Comparison of ENCODE assay signal across 9 cellular contexts in genomic region chr2:240626531-240627300, GRCh38. TPM values are rescaled to one million over a fixed set of nuclear protein-coding genes. Genes with fewer than 3 reads are reported as not detected.
DNase-seq lines count a peak whose midpoint lies in the region; ATAC-seq and TF ChIP-seq lines count a peak whose summit lies in the region.
"Had no signal": no experiment of that assay in that cellular context is flagged by ENCODE, and none has a peak within 500 bp of the region (broad histone marks: within the 10 kb centered on the region; RNA-seq: fewer than 3 reads in every experiment).

No MANE protein-coding gene starts in this region.

- DNase-seq in 8988T (peak; percentile 22), Karpas-422 (peak; percentile 43), left colon (peak; percentile 28 to 35), HuH-7 (ENCODE audit: low spot score) (no peak), inferior parietal cortex (ENCODE audit: extremely low spot score) (no peak), testis (no peak), HEK293T (ENCODE audit: extremely low spot score) (no peak)
- DNase-seq in activated CD8-positive, alpha-beta memory T cell treated with anti-CD3 and anti-CD28 coated beads, Interleukin-2, amount 50 U/mL, for 4 hours, result peak; percentile 21

- POLR2A ChIA-PET in HEK293T (lab: Yijun Ruan, JAX), result no interaction called here

- no peak overlapping the region for H3K4me2 ChIP-seq in Karpas-422 (ENCODE audit: low read depth, low read length, poor library complexity, severe bottlenecking)

- no peaks in the 10 kb centered on the region for H3K36me3 ChIP-seq in Karpas-422 (ENCODE audit: insufficient read depth, low read length)
- H3K36me3 ChIP-seq in testis (ENCODE audit: low read depth, missing control alignments), result no peaks in the 10 kb centered on the region
- H3K36me3 ChIP-seq: gastrocnemius medialis had no signal

- no peak for ATAC-seq in left colon
- ATAC-seq: gastrocnemius medialis had no signal

- H3K9me2 ChIP-seq in Karpas-422 (replicated peaks; ENCODE audit: insufficient read depth, low read length), result no peaks in the 10 kb centered on the region

- CTCF ChIA-PET in HEK293T (lab: Yijun Ruan, JAX), result interaction anchor here (0.5 kb wide), 1 partner anchor 14 kb away, joined by 4 read pairs; no protein-coding TSS in a partner anchor

- no peak overlapping the region for H2AFZ ChIP-seq in Karpas-422 (ENCODE audit: low read length)

- no peak overlapping the region for H3K9ac ChIP-seq in Karpas-422 (ENCODE audit: low read length)

- H3K27me3 ChIP-seq in Karpas-422 (ENCODE audit: low read length), result no peaks in the 10 kb centered on the region
- no peaks in the 10 kb centered on the region for H3K27me3 ChIP-seq in testis
- H3K27me3 ChIP-seq: gastrocnemius medialis had no signal

- H3K4me3 ChIP-seq in Karpas-422 (ENCODE audit: low read length) (no peak overlapping the region), testis (no peak overlapping the region)
- H3K4me3 ChIP-seq: gastrocnemius medialis had no signal

- H3K4me1 ChIP-seq in Karpas-422 (ENCODE audit: low read length), result peaks cover 3% of the 10 kb centered on the region; the same call in 1 of the 2 replicates
- H3K4me1 ChIP-seq in testis, result peaks cover 4% of the 10 kb centered on the region
- H3K4me1 ChIP-seq: gastrocnemius medialis had no signal

- H3K9me3 ChIP-seq in Karpas-422 (ENCODE audit: low read length) (no peaks in the 10 kb centered on the region), testis (no peaks in the 10 kb centered on the region)
- H3K9me3 ChIP-seq: gastrocnemius medialis had no signal

- WGBS in testis, 2 donors, result 67 to 69% methylated on average over 18 to 21 of the region's 21 CpGs

- TF ChIP-seq CTCF in testis (IDR thresholded peaks at IDR 0.05), result no peak

- intact Hi-C loops in left colon (cut with DNase I, micrococcal nuclease) (no loop called here), testis (cut with DNase I; ENCODE audit: low total_unique reads) (no loop called here)

- H4K20me1 ChIP-seq in Karpas-422 (ENCODE audit: insufficient read depth, low read depth, low read length), result no peaks in the 10 kb centered on the region

- no peaks in the 10 kb centered on the region for H3K79me2 ChIP-seq in Karpas-422 (ENCODE audit: low read length)

- no peak for TF ChIP-seq POLR2A in testis (IDR thresholded peaks at IDR 0.05)

- H3K27ac ChIP-seq in Karpas-422 (ENCODE audit: low read length) (no peak overlapping the region), testis (no peak overlapping the region)
- H3K27ac ChIP-seq: gastrocnemius medialis had no signal

TF ChIP-seq in HEK293T, 16 proteins besides CTCF, POLR2A, EP300 and RAD21:
- TF ChIP-seq SP1 (IDR thresholded peaks at IDR 0.05), result no peak
- TF ChIP-seq, protein P1, sequence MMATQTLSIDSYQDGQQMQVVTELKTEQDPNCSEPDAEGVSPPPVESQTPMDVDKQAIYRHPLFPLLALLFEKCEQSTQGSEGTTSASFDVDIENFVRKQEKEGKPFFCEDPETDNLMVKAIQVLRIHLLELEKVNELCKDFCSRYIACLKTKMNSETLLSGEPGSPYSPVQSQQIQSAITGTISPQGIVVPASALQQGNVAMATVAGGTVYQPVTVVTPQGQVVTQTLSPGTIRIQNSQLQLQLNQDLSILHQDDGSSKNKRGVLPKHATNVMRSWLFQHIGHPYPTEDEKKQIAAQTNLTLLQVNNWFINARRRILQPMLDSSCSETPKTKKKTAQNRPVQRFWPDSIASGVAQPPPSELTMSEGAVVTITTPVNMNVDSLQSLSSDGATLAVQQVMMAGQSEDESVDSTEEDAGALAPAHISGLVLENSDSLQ (IDR thresholded peaks at IDR 0.05), result no peak
- TF ChIP-seq BHLHE40 (IDR thresholded peaks at IDR 0.05; ENCODE audit: borderline replicate concordance), result no peak
- TF ChIP-seq ZNF384 (IDR thresholded peaks at IDR 0.05), result no peak
- TF ChIP-seq ARNT (IDR thresholded peaks at IDR 0.05), result no peak
- no peak for TF ChIP-seq L3MBTL2 (conservative IDR thresholded peaks at IDR 0.05)
- TF ChIP-seq SUZ12 (IDR thresholded peaks at IDR 0.05), result no peak
- TF ChIP-seq HDGF (IDR thresholded peaks at IDR 0.05; ENCODE audit: borderline replicate concordance), result no peak
- TF ChIP-seq LEF1 (IDR thresholded peaks at IDR 0.05; ENCODE audit: borderline replicate concordance), result no peak
- no peak for TF ChIP-seq FOXM1 (IDR thresholded peaks at IDR 0.05; ENCODE audit: borderline replicate concordance)
- TF ChIP-seq ELF4 (IDR thresholded peaks at IDR 0.05), result no peak
- TF ChIP-seq FOXK2 (IDR thresholded peaks at IDR 0.05), result no peak
- TF ChIP-seq CTBP1 (IDR thresholded peaks at IDR 0.05; ENCODE audit: borderline replicate concordance), result no peak
- no peak for TF ChIP-seq NFRKB (IDR thresholded peaks at IDR 0.05)
- TF ChIP-seq FOXA1 (IDR thresholded peaks at IDR 0.05), result no peak
- TF ChIP-seq TARDBP (IDR thresholded peaks at IDR 0.05), result no peak

RNA-seq across cellular contexts. Expression of gene GPR35, which starts 1.4 kb away (rescaled TPM):
- total RNA-seq in Karpas-422 (2014; rRNA removed; shearing (Covaris generic); ENCODE audit: low replicate concordance), result 1.1 and 1.9 TPM in 2 replicates
- 10 to 100 TPM; 67.5 to 84.3 TPM for total RNA-seq in left colon
- 10 to 100 TPM in 1 of 2 donors, 1 to 10 TPM in 1; 9.5 to 11.5 TPM for total RNA-seq in testis
- 3.1 TPM for polyA plus RNA-seq in testis (ENCODE audit: insufficient read depth, low read depth, low replicate concordance)

RNA-seq across cellular contexts. Expression of gene CAPN10, which starts 40.2 kb away (rescaled TPM):
- 22.9 and 44.0 TPM in 2 replicates for total RNA-seq in Karpas-422 (2014; rRNA removed; shearing (Covaris generic); ENCODE audit: low replicate concordance)
- total RNA-seq in left colon (10 to 100 TPM; 33.6 to 36.1 TPM), testis (100 to 1,000 TPM in 1 of 2 donors, 10 to 100 TPM in 1; 66.5 to 104 TPM)
- polyA plus RNA-seq in testis (ENCODE audit: insufficient read depth, low read depth, low replicate concordance), result 29.8 TPM

RNA-seq across cellular contexts. Expression of gene AQP12B, which starts 56.0 kb away (rescaled TPM):
- not detected in 2 replicates for total RNA-seq in Karpas-422 (2014; rRNA removed; shearing (Covaris generic); ENCODE audit: low replicate concordance)
- 1 to 10 TPM in 1 of 2 donors, under 1 TPM in 1; 0.85 to 2.4 TPM for total RNA-seq in left colon
- not detected for total RNA-seq in testis
- polyA plus RNA-seq in testis (ENCODE audit: insufficient read depth, low read depth, low replicate concordance), result not detected
- total RNA-seq: gastrocnemius medialis had no signal

RNA-seq across cellular contexts. Expression of gene RNPEPL1, which starts 58.4 kb away (rescaled TPM):
- 28.4 and 44.0 TPM in 2 replicates for total RNA-seq in Karpas-422 (2014; rRNA removed; shearing (Covaris generic); ENCODE audit: low replicate concordance)
- 100 to 1,000 TPM in 1 of 2 donors, 10 to 100 TPM in 1; 91.4 to 107 TPM for total RNA-seq in left colon
- total RNA-seq in testis, result 10 to 100 TPM; 39.1 to 48.5 TPM
- polyA plus RNA-seq in testis (ENCODE audit: insufficient read depth, low read depth, low replicate concordance), result 28.9 TPM

Comparison
In these comparisons a context has a peak if more than half of its experiments do, and no peak if none do; other contexts are left out.
1. DNase-seq: peak in 8988T (single experiment), Karpas-422 (single experiment), activated CD8-positive, alpha-beta memory T cell treated with anti-CD3 and anti-CD28 coated beads, Interleukin-2, amount 50 U/mL, for 4 hours (single experiment) and left colon (2 of 2); none in HuH-7 (single experiment), inferior parietal cortex (single experiment), testis (single experiment) and HEK293T (single experiment).
2. RNA of gene GPR35, which starts 1.4 kb away (total RNA-seq): 67.5 to 84.3 TPM in left colon; 9.5 to 11.5 TPM in testis and 1.1 to 1.9 TPM in Karpas-422; every median in the first group is over 4 times any median in the second.